ENCODE assay signal across 1 cellular context in genomic region chr3:172859035-172859434, GRCh38.
TF ChIP-seq lines count a peak whose summit lies in the region.

No MANE protein-coding gene starts in this region.

TF ChIP-seq in WTC11, 78 proteins besides CTCF, POLR2A, EP300 and RAD21 (continued from another document):
- TF ChIP-seq, protein P1, sequence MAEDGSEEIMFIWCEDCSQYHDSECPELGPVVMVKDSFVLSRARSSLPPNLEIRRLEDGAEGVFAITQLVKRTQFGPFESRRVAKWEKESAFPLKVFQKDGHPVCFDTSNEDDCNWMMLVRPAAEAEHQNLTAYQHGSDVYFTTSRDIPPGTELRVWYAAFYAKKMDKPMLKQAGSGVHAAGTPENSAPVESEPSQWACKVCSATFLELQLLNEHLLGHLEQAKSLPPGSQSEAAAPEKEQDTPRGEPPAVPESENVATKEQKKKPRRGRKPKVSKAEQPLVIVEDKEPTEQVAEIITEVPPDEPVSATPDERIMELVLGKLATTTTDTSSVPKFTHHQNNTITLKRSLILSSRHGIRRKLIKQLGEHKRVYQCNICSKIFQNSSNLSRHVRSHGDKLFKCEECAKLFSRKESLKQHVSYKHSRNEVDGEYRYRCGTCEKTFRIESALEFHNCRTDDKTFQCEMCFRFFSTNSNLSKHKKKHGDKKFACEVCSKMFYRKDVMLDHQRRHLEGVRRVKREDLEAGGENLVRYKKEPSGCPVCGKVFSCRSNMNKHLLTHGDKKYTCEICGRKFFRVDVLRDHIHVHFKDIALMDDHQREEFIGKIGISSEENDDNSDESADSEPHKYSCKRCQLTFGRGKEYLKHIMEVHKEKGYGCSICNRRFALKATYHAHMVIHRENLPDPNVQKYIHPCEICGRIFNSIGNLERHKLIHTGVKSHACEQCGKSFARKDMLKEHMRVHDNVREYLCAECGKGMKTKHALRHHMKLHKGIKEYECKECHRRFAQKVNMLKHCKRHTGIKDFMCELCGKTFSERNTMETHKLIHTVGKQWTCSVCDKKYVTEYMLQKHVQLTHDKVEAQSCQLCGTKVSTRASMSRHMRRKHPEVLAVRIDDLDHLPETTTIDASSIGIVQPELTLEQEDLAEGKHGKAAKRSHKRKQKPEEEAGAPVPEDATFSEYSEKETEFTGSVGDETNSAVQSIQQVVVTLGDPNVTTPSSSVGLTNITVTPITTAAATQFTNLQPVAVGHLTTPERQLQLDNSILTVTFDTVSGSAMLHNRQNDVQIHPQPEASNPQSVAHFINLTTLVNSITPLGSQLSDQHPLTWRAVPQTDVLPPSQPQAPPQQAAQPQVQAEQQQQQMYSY (CRISPR knock-in tag; IDR thresholded peaks at IDR 0.05): no peak
- no peak for TF ChIP-seq FOXP4 (CRISPR knock-in tag; IDR thresholded peaks at IDR 0.05)
- TF ChIP-seq, protein P2, sequence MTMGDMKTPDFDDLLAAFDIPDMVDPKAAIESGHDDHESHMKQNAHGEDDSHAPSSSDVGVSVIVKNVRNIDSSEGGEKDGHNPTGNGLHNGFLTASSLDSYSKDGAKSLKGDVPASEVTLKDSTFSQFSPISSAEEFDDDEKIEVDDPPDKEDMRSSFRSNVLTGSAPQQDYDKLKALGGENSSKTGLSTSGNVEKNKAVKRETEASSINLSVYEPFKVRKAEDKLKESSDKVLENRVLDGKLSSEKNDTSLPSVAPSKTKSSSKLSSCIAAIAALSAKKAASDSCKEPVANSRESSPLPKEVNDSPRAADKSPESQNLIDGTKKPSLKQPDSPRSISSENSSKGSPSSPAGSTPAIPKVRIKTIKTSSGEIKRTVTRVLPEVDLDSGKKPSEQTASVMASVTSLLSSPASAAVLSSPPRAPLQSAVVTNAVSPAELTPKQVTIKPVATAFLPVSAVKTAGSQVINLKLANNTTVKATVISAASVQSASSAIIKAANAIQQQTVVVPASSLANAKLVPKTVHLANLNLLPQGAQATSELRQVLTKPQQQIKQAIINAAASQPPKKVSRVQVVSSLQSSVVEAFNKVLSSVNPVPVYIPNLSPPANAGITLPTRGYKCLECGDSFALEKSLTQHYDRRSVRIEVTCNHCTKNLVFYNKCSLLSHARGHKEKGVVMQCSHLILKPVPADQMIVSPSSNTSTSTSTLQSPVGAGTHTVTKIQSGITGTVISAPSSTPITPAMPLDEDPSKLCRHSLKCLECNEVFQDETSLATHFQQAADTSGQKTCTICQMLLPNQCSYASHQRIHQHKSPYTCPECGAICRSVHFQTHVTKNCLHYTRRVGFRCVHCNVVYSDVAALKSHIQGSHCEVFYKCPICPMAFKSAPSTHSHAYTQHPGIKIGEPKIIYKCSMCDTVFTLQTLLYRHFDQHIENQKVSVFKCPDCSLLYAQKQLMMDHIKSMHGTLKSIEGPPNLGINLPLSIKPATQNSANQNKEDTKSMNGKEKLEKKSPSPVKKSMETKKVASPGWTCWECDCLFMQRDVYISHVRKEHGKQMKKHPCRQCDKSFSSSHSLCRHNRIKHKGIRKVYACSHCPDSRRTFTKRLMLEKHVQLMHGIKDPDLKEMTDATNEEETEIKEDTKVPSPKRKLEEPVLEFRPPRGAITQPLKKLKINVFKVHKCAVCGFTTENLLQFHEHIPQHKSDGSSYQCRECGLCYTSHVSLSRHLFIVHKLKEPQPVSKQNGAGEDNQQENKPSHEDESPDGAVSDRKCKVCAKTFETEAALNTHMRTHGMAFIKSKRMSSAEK (CRISPR knock-in tag; IDR thresholded peaks at IDR 0.05; ENCODE audit: borderline replicate concordance): no peak
- TF ChIP-seq GRHL2 (CRISPR knock-in tag; IDR thresholded peaks at IDR 0.05; ENCODE audit: insufficient replicate concordance, severe bottlenecking): no peak
- TF ChIP-seq KAT7 (CRISPR knock-in tag; IDR thresholded peaks at IDR 0.05; ENCODE audit: borderline replicate concordance): no peak
- no peak for TF ChIP-seq CREB1 (CRISPR knock-in tag; IDR thresholded peaks at IDR 0.05)
- TF ChIP-seq SP1 (CRISPR knock-in tag; conservative IDR thresholded peaks at IDR 0.05): no peak
- TF ChIP-seq, protein P3, sequence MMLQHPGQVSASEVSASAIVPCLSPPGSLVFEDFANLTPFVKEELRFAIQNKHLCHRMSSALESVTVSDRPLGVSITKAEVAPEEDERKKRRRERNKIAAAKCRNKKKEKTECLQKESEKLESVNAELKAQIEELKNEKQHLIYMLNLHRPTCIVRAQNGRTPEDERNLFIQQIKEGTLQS (CRISPR knock-in tag; conservative IDR thresholded peaks at IDR 0.05): no peak
- TF ChIP-seq, protein P4, sequence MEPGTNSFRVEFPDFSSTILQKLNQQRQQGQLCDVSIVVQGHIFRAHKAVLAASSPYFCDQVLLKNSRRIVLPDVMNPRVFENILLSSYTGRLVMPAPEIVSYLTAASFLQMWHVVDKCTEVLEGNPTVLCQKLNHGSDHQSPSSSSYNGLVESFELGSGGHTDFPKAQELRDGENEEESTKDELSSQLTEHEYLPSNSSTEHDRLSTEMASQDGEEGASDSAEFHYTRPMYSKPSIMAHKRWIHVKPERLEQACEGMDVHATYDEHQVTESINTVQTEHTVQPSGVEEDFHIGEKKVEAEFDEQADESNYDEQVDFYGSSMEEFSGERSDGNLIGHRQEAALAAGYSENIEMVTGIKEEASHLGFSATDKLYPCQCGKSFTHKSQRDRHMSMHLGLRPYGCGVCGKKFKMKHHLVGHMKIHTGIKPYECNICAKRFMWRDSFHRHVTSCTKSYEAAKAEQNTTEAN (CRISPR knock-in tag; IDR thresholded peaks at IDR 0.05): no peak
- TF ChIP-seq ESRRA (CRISPR knock-in tag; IDR thresholded peaks at IDR 0.05; ENCODE audit: borderline replicate concordance): no peak
- TF ChIP-seq JAZF1 (CRISPR knock-in tag; IDR thresholded peaks at IDR 0.05): no peak
